In genomic region chr10:46106410-46107255, GRCh38 we compare ENCODE assay signal across 1 cellular context.
TF ChIP-seq lines count a peak whose summit lies in the region.

No MANE protein-coding gene starts in this region.

TF ChIP-seq in HepG2, 621 proteins besides CTCF, POLR2A, EP300 and RAD21 (continued from another document and continues in another):
- TF ChIP-seq ZBTB14 (CRISPR knock-in tag; IDR thresholded peaks at IDR 0.05) (no peak), NR3C1 (CRISPR knock-in tag; IDR thresholded peaks at IDR 0.05) (no peak), TFDP2 (CRISPR knock-in tag; IDR thresholded peaks at IDR 0.05) (peak; percentile 87), ZSCAN20 (CRISPR knock-in tag; IDR thresholded peaks at IDR 0.05; ENCODE audit: borderline replicate concordance) (no peak), ZNF589 (CRISPR knock-in tag; conservative IDR thresholded peaks at IDR 0.05) (no peak), ETS1 (CRISPR knock-in tag; IDR thresholded peaks at IDR 0.05) (no peak), ZNF362 (CRISPR knock-in tag; IDR thresholded peaks at IDR 0.05; ENCODE audit: borderline replicate concordance) (no peak), LCORL (IDR thresholded peaks at IDR 0.05) (peak; percentile 26; the same call in 1 of the 2 replicates), LCORL (CRISPR knock-in tag; IDR thresholded peaks at IDR 0.05) (no peak), ZBTB40 (IDR thresholded peaks at IDR 0.05) (peak; percentile 31; the same call in 1 of the 2 replicates), ZBTB40 (CRISPR knock-in tag; IDR thresholded peaks at IDR 0.05) (peak; percentile 47; the same call in 1 of the 2 replicates), YEATS2 (CRISPR knock-in tag; IDR thresholded peaks at IDR 0.05; ENCODE audit: borderline replicate concordance) (no peak), ZFP36 (IDR thresholded peaks at IDR 0.05; ENCODE audit: borderline replicate concordance, low read depth, low read length, partially characterized antibody) (no peak), ZNF710 (CRISPR knock-in tag; IDR thresholded peaks at IDR 0.05; ENCODE audit: borderline replicate concordance) (no peak), ZFYVE20 (CRISPR knock-in tag; IDR thresholded peaks at IDR 0.05; ENCODE audit: borderline replicate concordance, low read depth) (no peak), ZZZ3 (CRISPR knock-in tag; IDR thresholded peaks at IDR 0.05; ENCODE audit: borderline replicate concordance) (no peak), RCOR2 (CRISPR knock-in tag; IDR thresholded peaks at IDR 0.05) (no peak), ZNF225 (CRISPR knock-in tag; IDR thresholded peaks at IDR 0.05) (no peak), ZSCAN21 (CRISPR knock-in tag; IDR thresholded peaks at IDR 0.05; ENCODE audit: borderline replicate concordance) (0 out of 2 replicates have a peak, but pooled peaks have one; percentile 64), ZFP36L1 (CRISPR knock-in tag; IDR thresholded peaks at IDR 0.05) (no peak), ZMYM3 (CRISPR knock-in tag; IDR thresholded peaks at IDR 0.05) (peak; percentile 56; the same call in 1 of the 2 replicates), MIER3 (CRISPR knock-in tag; IDR thresholded peaks at IDR 0.05; ENCODE audit: borderline replicate concordance) (no peak), HOXA7 (CRISPR knock-in tag; IDR thresholded peaks at IDR 0.05) (no peak), NFYB (CRISPR knock-in tag; IDR thresholded peaks at IDR 0.05) (no peak), PLRG1 (conservative IDR thresholded peaks at IDR 0.05) (no peak), ARNTL (CRISPR knock-in tag; IDR thresholded peaks at IDR 0.05) (0 out of 2 replicates have a peak, but pooled peaks have one; percentile 17), PHB2 (IDR thresholded peaks at IDR 0.05; ENCODE audit: partially characterized antibody) (peak; percentile 39), BRCA1 (CRISPR knock-in tag; IDR thresholded peaks at IDR 0.05) (no peak), FOXM1 (CRISPR knock-in tag; IDR thresholded peaks at IDR 0.05) (no peak), FOXA1 (IDR thresholded peaks at IDR 0.05) (no peak), FOXA1 (CRISPR knock-in tag; IDR thresholded peaks at IDR 0.05) (no peak), ZNF441 (CRISPR knock-in tag; IDR thresholded peaks at IDR 0.05; ENCODE audit: borderline replicate concordance) (no peak), BCL3 (CRISPR knock-in tag; IDR thresholded peaks at IDR 0.05) (peak; percentile 66; the same call in 1 of the 2 replicates), ZNF501 (CRISPR knock-in tag; IDR thresholded peaks at IDR 0.05) (no peak), AGO2 (optimal IDR thresholded peaks at IDR 0.05; ENCODE audit: low read depth, low read length) (no peak), HNRNPH1 (optimal IDR thresholded peaks at IDR 0.05; ENCODE audit: low read depth, low read length) (no peak), MED13 (CRISPR knock-in tag; IDR thresholded peaks at IDR 0.05) (no peak), HDAC1 (CRISPR knock-in tag; IDR thresholded peaks at IDR 0.05) (peak; percentile 82), ZFP91 (CRISPR knock-in tag; IDR thresholded peaks at IDR 0.05; ENCODE audit: borderline replicate concordance) (peak; percentile 76; the same call in 1 of the 2 replicates), SETDB1 (CRISPR knock-in tag; IDR thresholded peaks at IDR 0.05; ENCODE audit: borderline replicate concordance) (no peak), ATF5 (CRISPR knock-in tag; IDR thresholded peaks at IDR 0.05; ENCODE audit: low read depth) (no peak), ZBTB2 (CRISPR knock-in tag; IDR thresholded peaks at IDR 0.05; ENCODE audit: low read depth) (no peak), ZMYM4 (CRISPR knock-in tag; IDR thresholded peaks at IDR 0.05) (no peak)
